In the genomic region with DNA sequence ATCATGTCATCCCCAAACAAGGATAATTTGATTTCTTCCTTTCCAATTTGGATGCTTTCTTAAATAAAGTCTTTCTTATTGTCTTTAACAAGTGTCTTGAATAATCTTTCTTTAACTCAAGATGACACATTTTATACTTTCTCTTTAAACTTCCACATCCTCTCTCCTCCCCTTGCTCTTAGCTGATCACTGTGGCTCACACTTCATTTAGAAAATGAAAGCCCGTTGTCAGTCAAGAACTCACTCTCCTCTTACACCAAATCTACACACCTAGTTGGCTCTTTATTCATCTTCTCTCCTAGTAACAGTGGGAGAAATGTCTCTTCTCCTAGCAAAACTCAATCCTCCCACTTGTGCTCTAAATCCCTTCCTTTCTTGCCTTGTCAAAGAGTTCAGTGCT, we compare ENCODE assay signal across 17 cellular contexts. TPM values are rescaled to one million over a fixed set of nuclear protein-coding genes. Genes with fewer than 3 reads are reported as not detected.
DNase-seq lines count a peak whose midpoint lies in the region; ATAC-seq, FAIRE-seq and TF ChIP-seq lines count a peak whose summit lies in the region.
"Had no signal": no experiment of that assay in that cellular context is flagged by ENCODE, and none has a peak within 500 bp of the region (broad histone marks: within the 10 kb centered on the region; RNA-seq: fewer than 3 reads in every experiment).

No MANE protein-coding gene starts in this region.

- no peak overlapping the region for H3K4ac ChIP-seq in H1 (replicated peaks; ENCODE audit: insufficient read length, low read depth, low read length)

- 94% methylated on average over 1 of the region's 1 CpG; no CpG with 5 or more reads in 1 of the 2 experiments for WGBS in H1 (ENCODE audit: extremely low coverage in 1 of 2, insufficient coverage in 1 of 2, insufficient read length in 1 of 2, insufficient replicate concordance in 2 of 2, low coverage in 1 of 2, low lambda C conversion rate in 2 of 2, missing lambda C conversion rate in 1 of 2), 2 experiments

- no peak overlapping the region for H4K91ac ChIP-seq in H1 (replicated peaks; ENCODE audit: insufficient read length, low read length)

- CTCF ChIA-PET in H1 (lab: Charles Lee; ENCODE audit: partially characterized antibody): no interaction called here

- H4K20me1 ChIP-seq in H1 (replicated peaks in 1 of 2; ENCODE audit: control insufficient read depth in 1 of 2, insufficient read depth in 2 of 2, low read length in 2 of 2): no peaks in the 10 kb centered on the region

- H3K23ac ChIP-seq in H1 (ENCODE audit: insufficient read length): no peak overlapping the region

- no peak overlapping the region for H3K4me3 ChIP-seq in H1 (ENCODE audit: extremely low read depth in 1 of 4, insufficient read depth in 2 of 4, low read depth in 3 of 4, low read length in 4 of 4)
- H3K4me3 ChIP-seq: smooth muscle cell had no signal

- no peak overlapping the region for H3K9ac ChIP-seq in H1 (replicated peaks in 1 of 4; ENCODE audit: extremely low read depth in 1 of 4, low read depth in 3 of 4, low read length in 3 of 4)

- FAIRE-seq in H1 (lab: Jason Lieb, UNC): no peak
- FAIRE-seq: colon had no signal

- H2BK15ac ChIP-seq in H1 (ENCODE audit: low read length): no peak overlapping the region

- DNase-seq in H1 (ENCODE audit: low read depth in 1 of 2, low spot score in 2 of 2) (no peak), NCI-H510A treated with DMSO at 0.1 percent for 48 hours (lab: John Stamatoyannopoulos, UW) (no peak), SKM-1 treated with dmso at 0.1 percent for 144 hours (lab: John Stamatoyannopoulos, UW; ENCODE audit: unreplicated experiment) (no peak), activated gamma-delta T cell treated with Interleukin-2 at 50 U/mL for 16 hours (no peak)
- DNase-seq: activated naive CD8-positive, alpha-beta T cell treated with anti-CD3 and anti-CD28 coated beads, Interleukin-2, amount 50 U/mL, for 24 hours; CD4-positive, CD25-positive, alpha-beta regulatory T cell; KBM-7; mesendoderm; NCI-H1694 treated with DMSO at 0.1 percent for 48 hours; NCI-H82; trophoblast cell had no signal

- H3K4me1 ChIP-seq in H1 (replicated peaks in 1 of 4; ENCODE audit: control insufficient read depth in 3 of 4, insufficient read depth in 4 of 4, low read length in 3 of 4): no peaks in the 10 kb centered on the region

- TF ChIP-seq EP300 in H1 (IDR thresholded peaks at IDR 0.05; ENCODE audit: borderline replicate concordance in 1 of 2, low read depth in 2 of 2, low read length in 2 of 2): no peak

- no peak for TF ChIP-seq RAD21 in H1 (IDR thresholded peaks at IDR 0.05 in 1 of 2, conservative IDR thresholded peaks at IDR 0.05 in 1 of 2; ENCODE audit: low read depth in 2 of 2, low read length in 2 of 2)

- no peak overlapping the region for H4K5ac ChIP-seq in H1 (ENCODE audit: insufficient read length, low read depth, low read length)

- H2BK5ac ChIP-seq in H1 (ENCODE audit: low read depth, low read length): no peak overlapping the region

- H2AFZ ChIP-seq in H1 (ENCODE audit: low read length): peak overlapping the region; percentile 73; the same call in 1 of the 2 replicates

- ATAC-seq in GM18907 (IDR thresholded peaks at IDR 0.05; ENCODE audit: unreplicated experiment) (peak; percentile 85), GM21576 (IDR thresholded peaks at IDR 0.05; ENCODE audit: unreplicated experiment) (peak; percentile 95), HG03095 (IDR thresholded peaks at IDR 0.05; ENCODE audit: unreplicated experiment) (peak; percentile 84)
- no peak for ATAC-seq in activated CD4-positive, CD25-positive, alpha-beta regulatory T cell treated with anti-CD3 and anti-CD28 coated beads, Interleukin-2, amount 50 U/mL, for 24 hours
- ATAC-seq: activated naive CD8-positive, alpha-beta T cell treated with anti-CD3 and anti-CD28 coated beads, Interleukin-2, amount 50 U/mL, for 24 hours had no signal

- no peak overlapping the region for H3K14ac ChIP-seq in H1 (ENCODE audit: insufficient read length)

- H2AK5ac ChIP-seq in H1 (ENCODE audit: low read depth, low read length): no peak overlapping the region

- no peaks in the 10 kb centered on the region for H3K79me2 ChIP-seq in H1 (ENCODE audit: control insufficient read depth in 1 of 2, insufficient read depth in 2 of 2, low read length in 2 of 2)

- POLR2A ChIA-PET in H1 (lab: Charles Lee; ENCODE audit: partially characterized antibody): interaction anchor here (1.1 to 1.4 kb wide), 3 partner anchors 9 to 13 kb away, joined by 3 to 10 read pairs (median 3); partner anchors contain the start of gene RMST

- H3K23me2 ChIP-seq in H1 (ENCODE audit: low read depth, low read length): no peaks in the 10 kb centered on the region

- H2BK12ac ChIP-seq in H1 (ENCODE audit: low read depth, low read length): no peak overlapping the region

- H3K56ac ChIP-seq in H1 (replicated peaks; ENCODE audit: insufficient read length, low read depth, low read length): no peak overlapping the region

- H3K9me3 ChIP-seq in H1 (ENCODE audit: insufficient read depth in 2 of 2, low read depth in 1 of 2, low read length in 1 of 2): no peaks in the 10 kb centered on the region

- H3K36me3 ChIP-seq in H1 (ENCODE audit: control insufficient read depth in 2 of 4, insufficient read depth in 4 of 4, low read length in 3 of 4): no peaks in the 10 kb centered on the region

- H2BK20ac ChIP-seq in H1 (ENCODE audit: low read length): no peak overlapping the region

- H4K8ac ChIP-seq in H1 (ENCODE audit: extremely low read depth, insufficient read depth, low read length): no peak overlapping the region

- no peak overlapping the region for H3K27ac ChIP-seq in H1 (ENCODE audit: low read depth, low read length)

- TF ChIP-seq POLR2A in H1 (IDR thresholded peaks at IDR 0.05; ENCODE audit: control extremely low read depth in 1 of 2, low read depth in 2 of 2, low read length in 2 of 2): no peak

- no peak overlapping the region for H3K18ac ChIP-seq in H1 (ENCODE audit: extremely low read depth, low read length)

- H3K79me1 ChIP-seq in H1 (ENCODE audit: low read depth, low read length): no peaks in the 10 kb centered on the region

- TF ChIP-seq CTCF in H1 (IDR thresholded peaks at IDR 0.05; ENCODE audit: control extremely low read depth in 1 of 3, insufficient read depth in 1 of 3, low read depth in 1 of 3, low read length in 3 of 3): no peak

- no peaks in the 10 kb centered on the region for H3K27me3 ChIP-seq in H1 (replicated peaks in 1 of 4; ENCODE audit: control insufficient read depth in 3 of 4, extremely low read depth in 1 of 4, insufficient read depth in 3 of 4, low read length in 3 of 4)

- no peak overlapping the region for H3K4me2 ChIP-seq in H1 (ENCODE audit: insufficient read depth in 1 of 2, low read depth in 2 of 2, low read length in 2 of 2)
- H3K4me2 ChIP-seq: smooth muscle cell had no signal

- no peak overlapping the region for H2BK120ac ChIP-seq in H1 (replicated peaks; ENCODE audit: low read depth, low read length)

TF ChIP-seq in H1, 55 proteins besides CTCF, POLR2A, EP300 and RAD21 (continues in another document):
- TF ChIP-seq HDAC2 (IDR thresholded peaks at IDR 0.05; ENCODE audit: borderline replicate concordance in 1 of 2, low read depth in 2 of 2, low read length in 2 of 2): no peak
- no peak for TF ChIP-seq ZNF274 (IDR thresholded peaks at IDR 0.05; ENCODE audit: borderline replicate concordance, extremely low read depth, low read length)

RNA-seq across cellular contexts. Expression of gene RMST, which starts 10.4 kb away (rescaled TPM):
- 32.1 and 36.3 TPM in 2 replicates for total RNA-seq in H1 (2021; fragmentation: NEBNext Ultra II Directional; extraction: Animal tissue kit (Norgen Biotek cat#: 25700))
- 19.1 and 29.9 TPM in 2 replicates for polyA plus RNA-seq in H1 (2011; rRNA removed)
- polyA plus RNA-seq in H1 (2011; cell fraction: cytosol; rRNA removed): 31.5 TPM
- polyA plus RNA-seq in H1 (2011; cell fraction: nucleus; rRNA removed): 25.0 TPM
- 20.4 to 39.6 TPM (median 22.2 TPM) in 4 replicates for polyA plus RNA-seq in H1 (2012, experiment 1 of 2)
- polyA plus RNA-seq in H1 (2012, experiment 2 of 2): 6.0 TPM
- polyA plus RNA-seq in H1 (2013, experiment 1 of 2): 50.4 TPM
- polyA plus RNA-seq in H1 (2013, experiment 2 of 2): 42.4 TPM
- polyA minus RNA-seq in H1 (2011; rRNA and poly(A)+ RNA removed): 93.1 and 109 TPM in 2 replicates
- polyA minus RNA-seq in H1 (2011; cell fraction: cytosol; rRNA and poly(A)+ RNA removed): 49.0 TPM
- 260 TPM for polyA minus RNA-seq in H1 (2011; cell fraction: nucleus; rRNA and poly(A)+ RNA removed)
- total RNA-seq: CD4-positive, CD25-positive, alpha-beta regulatory T cell; smooth muscle cell had no signal
- polyA plus RNA-seq: CD4-positive, CD25-positive, alpha-beta regulatory T cell; smooth muscle cell had no signal

Comparison
In these comparisons a context has a peak if more than half of its experiments do, and no peak if none do; other contexts are left out.
1. ATAC-seq: peak in GM18907 (single experiment), GM21576 (single experiment) and HG03095 (single experiment); none in activated CD4-positive, CD25-positive, alpha-beta regulatory T cell treated with anti-CD3 and anti-CD28 coated beads, Interleukin-2, amount 50 U/mL, for 24 hours (0 of 2).